Comparison of ENCODE assay signal across 10 cellular contexts in genomic region chr19:51473009-51473707, GRCh38. TPM values are rescaled to one million over a fixed set of nuclear protein-coding genes. Genes with fewer than 3 reads are reported as not detected.
A peak's percentile ranks its signal among the peaks of the same experiment; 100 is the strongest.
DNase-seq lines count a peak whose midpoint lies in the region; ATAC-seq and TF ChIP-seq lines count a peak whose summit lies in the region.
"Had no signal": no experiment of that assay in that cellular context is flagged by ENCODE, and none has a peak within 500 bp of the region (broad histone marks: within the 10 kb centered on the region; RNA-seq: fewer than 3 reads in every experiment).

No MANE protein-coding gene starts in this region.

- H3K4me2 ChIP-seq in mammary epithelial cell (ENCODE audit: insufficient read depth, low read depth, low read length): no peak overlapping the region
- H3K4me2 ChIP-seq: BLaER1 had no signal

- no peaks in the 10 kb centered on the region for H3K36me3 Mint-ChIP-seq in WTC11

- H3K4me1 ChIP-seq in mammary epithelial cell (ENCODE audit: insufficient read depth, low read length): peaks cover 11% of the 10 kb centered on the region

- H3K27ac ChIP-seq in mammary epithelial cell (ENCODE audit: insufficient read depth, low read depth, low read length): no peak overlapping the region
- H3K27ac ChIP-seq: BLaER1, skin epidermis had no signal

- no peak overlapping the region for H3K4me3 Mint-ChIP-seq in WTC11

- TF ChIP-seq CTCF in WTC11 (IDR thresholded peaks at IDR 0.05): peak; percentile 89
- peak; percentile 83 for TF ChIP-seq CTCF in mammary epithelial cell (conservative IDR thresholded peaks at IDR 0.05 in 1 of 2, IDR thresholded peaks at IDR 0.05 in 1 of 2; ENCODE audit: extremely low read depth in 1 of 2, insufficient read depth in 1 of 2, low read depth in 1 of 2, low read length in 2 of 2)

- 15% methylated on average over 6 of the region's 7 CpGs for WGBS in mammary epithelial cell (ENCODE audit: low coverage, missing lambda C conversion rate)

- no peaks in the 10 kb centered on the region for H3K27me3 ChIP-seq in mammary epithelial cell (ENCODE audit: insufficient read depth, low read length)
- H3K27me3 ChIP-seq: BLaER1 had no signal

- no peak overlapping the region for H3K4me3 ChIP-seq in mammary epithelial cell (replicated peaks in 1 of 3; ENCODE audit: insufficient read depth in 1 of 3, low read depth in 2 of 3, low read length in 3 of 3)
- H3K4me3 ChIP-seq: BLaER1, skin epidermis had no signal

- no peak overlapping the region for H3K27ac Mint-ChIP-seq in WTC11

- H2AFZ ChIP-seq in mammary epithelial cell (ENCODE audit: low read depth, low read length): no peak overlapping the region

- H3K27me3 Mint-ChIP-seq in WTC11 (ENCODE audit: low read depth): peaks cover 30% of the 10 kb centered on the region

- BruUV-seq in mammary epithelial cell (replicated peaks; lab: Mats Ljungman, UMichigan): no TSS peak

- CTCF ChIA-PET in WTC11 (lab: Charles Lee) (interaction anchor here (0.7 to 7.5 kb wide), 11 partner anchors 10 to 188 kb away, joined by 3 to 65 read pairs (median 4); no protein-coding TSS in a partner anchor), mammary epithelial cell (lab: Charles Lee; ENCODE audit: low non-redundant PET) (interaction anchor here (1.0 kb wide), 1 partner anchor 184 kb away, joined by 9 read pairs; no protein-coding TSS in a partner anchor)

- no peaks in the 10 kb centered on the region for H3K79me2 ChIP-seq in mammary epithelial cell (ENCODE audit: insufficient read depth, low read length)

- intact Hi-C loops in mammary epithelial cell (cut with micrococcal nuclease): loop anchor here (1.0 to 5.0 kb wide), 4 partner anchors 42 to 310 kb away; no protein-coding TSS in a partner anchor

- peaks cover 4% of the 10 kb centered on the region for H3K9me3 ChIP-seq in mammary epithelial cell (replicated peaks; ENCODE audit: insufficient read depth, low read length)
- H3K9me3 ChIP-seq: BLaER1 had no signal

- in situ Hi-C loops in mammary epithelial cell (cut with MboI; ENCODE audit: low sequenced_read_pairs in 2 of 2): loop anchor here (10.0 to 25.0 kb wide), 3 partner anchors 182 to 314 kb away; partner anchors contain the start of gene FPR3 (in 1 of the 2)

- POLR2A ChIA-PET in WTC11 (lab: Charles Lee): no interaction called here

- H3K9me3 Mint-ChIP-seq in WTC11: peaks cover 6% of the 10 kb centered on the region

- DNase-seq in NCI-H1436 (lab: John Stamatoyannopoulos, UW) (peak; percentile 74), NCI-H1436 treated with DMSO at 0.1 percent for 48 hours (lab: John Stamatoyannopoulos, UW) (no peak), NCI-H2171 treated with DMSO at 0.1 percent for 48 hours (lab: John Stamatoyannopoulos, UW) (peak; percentile 40), WTC11 (ENCODE audit: low spot score) (peak; percentile 87), mammary epithelial cell (peak; percentile 50), kidney tubule cell (ENCODE audit: low spot score) (peak; percentile 65)
- DNase-seq in stimulated activated CD4-positive, alpha-beta T cell treated with anti-CD3 and anti-CD28 coated beads, Interleukin-2, amount 100 ng/mL, for 24 hours: peak; percentile 90 to 96

- no peaks in the 10 kb centered on the region for H4K20me1 ChIP-seq in mammary epithelial cell (ENCODE audit: insufficient read depth, low read length)
- H4K20me1 ChIP-seq: BLaER1 had no signal

- dilution Hi-C loops in mammary epithelial cell (cut with HindIII; ENCODE audit: low sequenced_read_pairs): loop anchor here (5.0 kb wide), 2 partner anchors 36 to 74 kb away; no protein-coding TSS in a partner anchor

- H3K4me1 Mint-ChIP-seq in WTC11: no peaks in the 10 kb centered on the region

- H3K36me3 ChIP-seq in mammary epithelial cell (ENCODE audit: insufficient read depth, low read length): no peaks in the 10 kb centered on the region
- H3K36me3 ChIP-seq: BLaER1 had no signal

- H3K9ac ChIP-seq in mammary epithelial cell (ENCODE audit: insufficient read depth, low read length): no peak overlapping the region
- H3K9ac ChIP-seq: BLaER1 had no signal

- peak; percentile 83 for ATAC-seq in WTC11
- ATAC-seq in GM18502 (IDR thresholded peaks at IDR 0.05; ENCODE audit: poor library complexity, unreplicated experiment): no peak

TF ChIP-seq in WTC11, 78 proteins besides CTCF, POLR2A, EP300 and RAD21:
- TF ChIP-seq CREB1 (CRISPR knock-in tag; IDR thresholded peaks at IDR 0.05) (no peak), ZBTB21 (CRISPR knock-in tag; IDR thresholded peaks at IDR 0.05; ENCODE audit: borderline replicate concordance) (no peak), GTF2I (CRISPR knock-in tag; conservative IDR thresholded peaks at IDR 0.05) (no peak), ZMAT4 (CRISPR knock-in tag; IDR thresholded peaks at IDR 0.05) (no peak), FOXK1 (CRISPR knock-in tag; IDR thresholded peaks at IDR 0.05) (no peak), ZNF423 (CRISPR knock-in tag; IDR thresholded peaks at IDR 0.05) (no peak), GRHL2 (CRISPR knock-in tag; IDR thresholded peaks at IDR 0.05; ENCODE audit: insufficient replicate concordance, severe bottlenecking) (no peak), NR2C2 (CRISPR knock-in tag; IDR thresholded peaks at IDR 0.05) (no peak)
- TF ChIP-seq, protein P1, sequence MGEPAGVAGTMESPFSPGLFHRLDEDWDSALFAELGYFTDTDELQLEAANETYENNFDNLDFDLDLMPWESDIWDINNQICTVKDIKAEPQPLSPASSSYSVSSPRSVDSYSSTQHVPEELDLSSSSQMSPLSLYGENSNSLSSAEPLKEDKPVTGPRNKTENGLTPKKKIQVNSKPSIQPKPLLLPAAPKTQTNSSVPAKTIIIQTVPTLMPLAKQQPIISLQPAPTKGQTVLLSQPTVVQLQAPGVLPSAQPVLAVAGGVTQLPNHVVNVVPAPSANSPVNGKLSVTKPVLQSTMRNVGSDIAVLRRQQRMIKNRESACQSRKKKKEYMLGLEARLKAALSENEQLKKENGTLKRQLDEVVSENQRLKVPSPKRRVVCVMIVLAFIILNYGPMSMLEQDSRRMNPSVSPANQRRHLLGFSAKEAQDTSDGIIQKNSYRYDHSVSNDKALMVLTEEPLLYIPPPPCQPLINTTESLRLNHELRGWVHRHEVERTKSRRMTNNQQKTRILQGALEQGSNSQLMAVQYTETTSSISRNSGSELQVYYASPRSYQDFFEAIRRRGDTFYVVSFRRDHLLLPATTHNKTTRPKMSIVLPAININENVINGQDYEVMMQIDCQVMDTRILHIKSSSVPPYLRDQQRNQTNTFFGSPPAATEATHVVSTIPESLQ (CRISPR knock-in tag; IDR thresholded peaks at IDR 0.05): no peak
- TF ChIP-seq, protein P2, sequence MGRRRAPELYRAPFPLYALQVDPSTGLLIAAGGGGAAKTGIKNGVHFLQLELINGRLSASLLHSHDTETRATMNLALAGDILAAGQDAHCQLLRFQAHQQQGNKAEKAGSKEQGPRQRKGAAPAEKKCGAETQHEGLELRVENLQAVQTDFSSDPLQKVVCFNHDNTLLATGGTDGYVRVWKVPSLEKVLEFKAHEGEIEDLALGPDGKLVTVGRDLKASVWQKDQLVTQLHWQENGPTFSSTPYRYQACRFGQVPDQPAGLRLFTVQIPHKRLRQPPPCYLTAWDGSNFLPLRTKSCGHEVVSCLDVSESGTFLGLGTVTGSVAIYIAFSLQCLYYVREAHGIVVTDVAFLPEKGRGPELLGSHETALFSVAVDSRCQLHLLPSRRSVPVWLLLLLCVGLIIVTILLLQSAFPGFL (CRISPR knock-in tag; IDR thresholded peaks at IDR 0.05; ENCODE audit: borderline replicate concordance): no peak
- TF ChIP-seq, protein P3, sequence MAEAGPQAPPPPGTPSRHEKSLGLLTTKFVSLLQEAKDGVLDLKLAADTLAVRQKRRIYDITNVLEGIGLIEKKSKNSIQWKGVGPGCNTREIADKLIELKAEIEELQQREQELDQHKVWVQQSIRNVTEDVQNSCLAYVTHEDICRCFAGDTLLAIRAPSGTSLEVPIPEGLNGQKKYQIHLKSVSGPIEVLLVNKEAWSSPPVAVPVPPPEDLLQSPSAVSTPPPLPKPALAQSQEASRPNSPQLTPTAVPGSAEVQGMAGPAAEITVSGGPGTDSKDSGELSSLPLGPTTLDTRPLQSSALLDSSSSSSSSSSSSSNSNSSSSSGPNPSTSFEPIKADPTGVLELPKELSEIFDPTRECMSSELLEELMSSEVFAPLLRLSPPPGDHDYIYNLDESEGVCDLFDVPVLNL (CRISPR knock-in tag; IDR thresholded peaks at IDR 0.05; ENCODE audit: borderline replicate concordance, low read depth): no peak
- TF ChIP-seq, protein P4, sequence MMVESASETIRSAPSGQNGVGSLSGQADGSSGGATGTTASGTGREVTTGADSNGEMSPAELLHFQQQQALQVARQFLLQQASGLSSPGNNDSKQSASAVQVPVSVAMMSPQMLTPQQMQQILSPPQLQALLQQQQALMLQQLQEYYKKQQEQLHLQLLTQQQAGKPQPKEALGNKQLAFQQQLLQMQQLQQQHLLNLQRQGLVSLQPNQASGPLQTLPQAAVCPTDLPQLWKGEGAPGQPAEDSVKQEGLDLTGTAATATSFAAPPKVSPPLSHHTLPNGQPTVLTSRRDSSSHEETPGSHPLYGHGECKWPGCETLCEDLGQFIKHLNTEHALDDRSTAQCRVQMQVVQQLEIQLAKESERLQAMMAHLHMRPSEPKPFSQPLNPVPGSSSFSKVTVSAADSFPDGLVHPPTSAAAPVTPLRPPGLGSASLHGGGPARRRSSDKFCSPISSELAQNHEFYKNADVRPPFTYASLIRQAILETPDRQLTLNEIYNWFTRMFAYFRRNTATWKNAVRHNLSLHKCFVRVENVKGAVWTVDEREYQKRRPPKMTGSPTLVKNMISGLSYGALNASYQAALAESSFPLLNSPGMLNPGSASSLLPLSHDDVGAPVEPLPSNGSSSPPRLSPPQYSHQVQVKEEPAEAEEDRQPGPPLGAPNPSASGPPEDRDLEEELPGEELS (CRISPR knock-in tag; IDR thresholded peaks at IDR 0.05): no peak
TF ChIP-seq in WTC11: peak in this region for 0.

RNA-seq across cellular contexts. Expression of gene CEACAM18, which starts 5.2 kb away (rescaled TPM):
- total RNA-seq in WTC11 (2021) (not detected in 3 replicates), mammary epithelial cell (not detected)
- not detected for polyA plus RNA-seq in mammary epithelial cell
- polyA minus RNA-seq in mammary epithelial cell: not detected

RNA-seq across cellular contexts. Expression of gene SIGLEC8, which starts 14.9 kb away (rescaled TPM):
- total RNA-seq in WTC11 (2021) (not detected in 3 replicates), mammary epithelial cell (not detected)
- polyA plus RNA-seq in mammary epithelial cell: not detected
- polyA minus RNA-seq in mammary epithelial cell: not detected

RNA-seq across cellular contexts. Expression of gene SIGLEC12, which starts 28.4 kb away (rescaled TPM):
- total RNA-seq in WTC11 (2021): not detected in 3 replicates
- total RNA-seq in mammary epithelial cell: not detected
- polyA plus RNA-seq in mammary epithelial cell: not detected
- not detected for polyA minus RNA-seq in mammary epithelial cell

RNA-seq across cellular contexts. Expression of gene SIGLEC10, which starts 55.7 kb away (rescaled TPM):
- total RNA-seq in WTC11 (2021) (0.44 TPM in 1 of 3 replicates, not detected in the others), mammary epithelial cell (not detected)
- not detected for polyA plus RNA-seq in mammary epithelial cell
- polyA minus RNA-seq in mammary epithelial cell: not detected

RNA-seq across cellular contexts. Expression of gene SIGLEC6, which starts 58.3 kb away (rescaled TPM):
- total RNA-seq in WTC11 (2021): 0.25 to 0.57 TPM (median 0.37 TPM) in 3 replicates
- total RNA-seq in mammary epithelial cell: not detected
- not detected for polyA plus RNA-seq in mammary epithelial cell
- polyA minus RNA-seq in mammary epithelial cell: not detected
